ENCODE assay signal across 1 cellular context in genomic region chr4:3354455-3354811, GRCh38.
TF ChIP-seq lines count a peak whose summit lies in the region.

No MANE protein-coding gene starts in this region.

TF ChIP-seq in HepG2, 621 proteins besides CTCF, POLR2A, EP300 and RAD21 (continued from another document and continues in another):
- 0 out of 2 replicates have a peak, but pooled peaks have one; percentile 4 for TF ChIP-seq MNT (IDR thresholded peaks at IDR 0.05)
- TF ChIP-seq, protein P1, sequence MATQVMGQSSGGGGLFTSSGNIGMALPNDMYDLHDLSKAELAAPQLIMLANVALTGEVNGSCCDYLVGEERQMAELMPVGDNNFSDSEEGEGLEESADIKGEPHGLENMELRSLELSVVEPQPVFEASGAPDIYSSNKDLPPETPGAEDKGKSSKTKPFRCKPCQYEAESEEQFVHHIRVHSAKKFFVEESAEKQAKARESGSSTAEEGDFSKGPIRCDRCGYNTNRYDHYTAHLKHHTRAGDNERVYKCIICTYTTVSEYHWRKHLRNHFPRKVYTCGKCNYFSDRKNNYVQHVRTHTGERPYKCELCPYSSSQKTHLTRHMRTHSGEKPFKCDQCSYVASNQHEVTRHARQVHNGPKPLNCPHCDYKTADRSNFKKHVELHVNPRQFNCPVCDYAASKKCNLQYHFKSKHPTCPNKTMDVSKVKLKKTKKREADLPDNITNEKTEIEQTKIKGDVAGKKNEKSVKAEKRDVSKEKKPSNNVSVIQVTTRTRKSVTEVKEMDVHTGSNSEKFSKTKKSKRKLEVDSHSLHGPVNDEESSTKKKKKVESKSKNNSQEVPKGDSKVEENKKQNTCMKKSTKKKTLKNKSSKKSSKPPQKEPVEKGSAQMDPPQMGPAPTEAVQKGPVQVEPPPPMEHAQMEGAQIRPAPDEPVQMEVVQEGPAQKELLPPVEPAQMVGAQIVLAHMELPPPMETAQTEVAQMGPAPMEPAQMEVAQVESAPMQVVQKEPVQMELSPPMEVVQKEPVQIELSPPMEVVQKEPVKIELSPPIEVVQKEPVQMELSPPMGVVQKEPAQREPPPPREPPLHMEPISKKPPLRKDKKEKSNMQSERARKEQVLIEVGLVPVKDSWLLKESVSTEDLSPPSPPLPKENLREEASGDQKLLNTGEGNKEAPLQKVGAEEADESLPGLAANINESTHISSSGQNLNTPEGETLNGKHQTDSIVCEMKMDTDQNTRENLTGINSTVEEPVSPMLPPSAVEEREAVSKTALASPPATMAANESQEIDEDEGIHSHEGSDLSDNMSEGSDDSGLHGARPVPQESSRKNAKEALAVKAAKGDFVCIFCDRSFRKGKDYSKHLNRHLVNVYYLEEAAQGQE (IDR thresholded peaks at IDR 0.05; ENCODE audit: borderline replicate concordance in 1 of 2, low read depth in 1 of 2, low read length in 2 of 2): no peak
- TF ChIP-seq ZNF878 (CRISPR knock-in tag; IDR thresholded peaks at IDR 0.05): no peak
- TF ChIP-seq SIX1 (CRISPR knock-in tag; IDR thresholded peaks at IDR 0.05; ENCODE audit: borderline replicate concordance): peak; percentile 79; the same call in 1 of the 2 replicates
- peak; percentile 35; the same call in 1 of the 2 replicates for TF ChIP-seq ZNF746 (CRISPR knock-in tag; IDR thresholded peaks at IDR 0.05)
- TF ChIP-seq, protein P2, sequence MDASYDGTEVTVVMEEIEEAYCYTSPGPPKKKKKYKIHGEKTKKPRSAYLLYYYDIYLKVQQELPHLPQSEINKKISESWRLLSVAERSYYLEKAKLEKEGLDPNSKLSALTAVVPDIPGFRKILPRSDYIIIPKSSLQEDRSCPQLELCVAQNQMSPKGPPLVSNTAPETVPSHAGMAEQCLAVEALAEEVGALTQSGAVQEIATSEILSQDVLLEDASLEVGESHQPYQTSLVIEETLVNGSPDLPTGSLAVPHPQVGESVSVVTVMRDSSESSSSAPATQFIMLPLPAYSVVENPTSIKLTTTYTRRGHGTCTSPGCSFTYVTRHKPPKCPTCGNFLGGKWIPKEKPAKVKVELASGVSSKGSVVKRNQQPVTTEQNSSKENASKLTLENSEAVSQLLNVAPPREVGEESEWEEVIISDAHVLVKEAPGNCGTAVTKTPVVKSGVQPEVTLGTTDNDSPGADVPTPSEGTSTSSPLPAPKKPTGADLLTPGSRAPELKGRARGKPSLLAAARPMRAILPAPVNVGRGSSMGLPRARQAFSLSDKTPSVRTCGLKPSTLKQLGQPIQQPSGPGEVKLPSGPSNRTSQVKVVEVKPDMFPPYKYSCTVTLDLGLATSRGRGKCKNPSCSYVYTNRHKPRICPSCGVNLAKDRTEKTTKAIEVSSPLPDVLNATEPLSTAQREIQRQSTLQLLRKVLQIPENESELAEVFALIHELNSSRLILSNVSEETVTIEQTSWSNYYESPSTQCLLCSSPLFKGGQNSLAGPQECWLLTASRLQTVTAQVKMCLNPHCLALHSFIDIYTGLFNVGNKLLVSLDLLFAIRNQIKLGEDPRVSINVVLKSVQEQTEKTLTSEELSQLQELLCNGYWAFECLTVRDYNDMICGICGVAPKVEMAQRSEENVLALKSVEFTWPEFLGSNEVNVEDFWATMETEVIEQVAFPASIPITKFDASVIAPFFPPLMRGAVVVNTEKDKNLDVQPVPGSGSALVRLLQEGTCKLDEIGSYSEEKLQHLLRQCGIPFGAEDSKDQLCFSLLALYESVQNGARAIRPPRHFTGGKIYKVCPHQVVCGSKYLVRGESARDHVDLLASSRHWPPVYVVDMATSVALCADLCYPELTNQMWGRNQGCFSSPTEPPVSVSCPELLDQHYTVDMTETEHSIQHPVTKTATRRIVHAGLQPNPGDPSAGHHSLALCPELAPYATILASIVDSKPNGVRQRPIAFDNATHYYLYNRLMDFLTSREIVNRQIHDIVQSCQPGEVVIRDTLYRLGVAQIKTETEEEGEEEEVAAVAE (CRISPR knock-in tag; IDR thresholded peaks at IDR 0.05; ENCODE audit: borderline replicate concordance): peak; percentile 85; the same call in 1 of the 2 replicates
- TF ChIP-seq NR1H2 (CRISPR knock-in tag; IDR thresholded peaks at IDR 0.05; ENCODE audit: borderline replicate concordance, low read depth): no peak
- TF ChIP-seq, protein P3, sequence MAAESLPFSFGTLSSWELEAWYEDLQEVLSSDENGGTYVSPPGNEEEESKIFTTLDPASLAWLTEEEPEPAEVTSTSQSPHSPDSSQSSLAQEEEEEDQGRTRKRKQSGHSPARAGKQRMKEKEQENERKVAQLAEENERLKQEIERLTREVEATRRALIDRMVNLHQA (CRISPR knock-in tag; IDR thresholded peaks at IDR 0.05): peak; percentile 77; the same call in 1 of the 2 replicates
- TF ChIP-seq, protein P4, sequence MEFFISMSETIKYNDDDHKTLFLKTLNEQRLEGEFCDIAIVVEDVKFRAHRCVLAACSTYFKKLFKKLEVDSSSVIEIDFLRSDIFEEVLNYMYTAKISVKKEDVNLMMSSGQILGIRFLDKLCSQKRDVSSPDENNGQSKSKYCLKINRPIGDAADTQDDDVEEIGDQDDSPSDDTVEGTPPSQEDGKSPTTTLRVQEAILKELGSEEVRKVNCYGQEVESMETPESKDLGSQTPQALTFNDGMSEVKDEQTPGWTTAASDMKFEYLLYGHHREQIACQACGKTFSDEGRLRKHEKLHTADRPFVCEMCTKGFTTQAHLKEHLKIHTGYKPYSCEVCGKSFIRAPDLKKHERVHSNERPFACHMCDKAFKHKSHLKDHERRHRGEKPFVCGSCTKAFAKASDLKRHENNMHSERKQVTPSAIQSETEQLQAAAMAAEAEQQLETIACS (CRISPR knock-in tag; IDR thresholded peaks at IDR 0.05): no peak
- no peak for TF ChIP-seq ZUFSP (CRISPR knock-in tag; IDR thresholded peaks at IDR 0.05; ENCODE audit: borderline replicate concordance)
- TF ChIP-seq, protein P5, sequence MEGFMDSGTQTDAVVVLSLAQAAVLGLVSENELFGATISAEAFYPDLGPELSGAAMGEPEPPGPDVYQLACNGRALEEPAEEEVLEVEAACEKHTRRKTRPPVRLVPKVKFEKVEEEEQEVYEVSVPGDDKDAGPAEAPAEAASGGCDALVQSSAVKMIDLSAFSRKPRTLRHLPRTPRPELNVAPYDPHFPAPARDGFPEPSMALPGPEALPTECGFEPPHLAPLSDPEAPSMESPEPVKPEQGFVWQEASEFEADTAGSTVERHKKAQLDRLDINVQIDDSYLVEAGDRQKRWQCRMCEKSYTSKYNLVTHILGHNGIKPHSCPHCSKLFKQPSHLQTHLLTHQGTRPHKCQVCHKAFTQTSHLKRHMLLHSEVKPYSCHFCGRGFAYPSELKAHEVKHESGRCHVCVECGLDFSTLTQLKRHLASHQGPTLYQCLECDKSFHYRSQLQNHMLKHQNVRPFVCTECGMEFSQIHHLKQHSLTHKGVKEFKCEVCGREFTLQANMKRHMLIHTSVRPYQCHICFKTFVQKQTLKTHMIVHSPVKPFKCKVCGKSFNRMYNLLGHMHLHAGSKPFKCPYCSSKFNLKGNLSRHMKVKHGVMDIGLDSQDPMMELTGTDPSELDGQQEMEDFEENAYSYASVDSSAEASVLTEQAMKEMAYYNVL (CRISPR knock-in tag; IDR thresholded peaks at IDR 0.05; ENCODE audit: borderline replicate concordance): peak; percentile 79
- no peak for TF ChIP-seq U2AF2 (IDR thresholded peaks at IDR 0.05; ENCODE audit: low read depth, low read length)
- TF ChIP-seq ZNF350 (CRISPR knock-in tag; IDR thresholded peaks at IDR 0.05; ENCODE audit: borderline replicate concordance, low read depth): no peak; the same call in 1 of the 2 replicates
- peak; percentile 69 for TF ChIP-seq ELF1 (CRISPR knock-in tag; IDR thresholded peaks at IDR 0.05)
- no peak for TF ChIP-seq RARG (CRISPR knock-in tag; IDR thresholded peaks at IDR 0.05; ENCODE audit: low read depth)
- no peak for TF ChIP-seq CCAR2 (optimal IDR thresholded peaks at IDR 0.05; ENCODE audit: low read depth, low read length)
- 0 out of 2 replicates have a peak, but pooled peaks have one; percentile 23 for TF ChIP-seq SMC3 (IDR thresholded peaks at IDR 0.05; ENCODE audit: low read length)
- TF ChIP-seq NAIF1 (CRISPR knock-in tag; IDR thresholded peaks at IDR 0.05; ENCODE audit: borderline replicate concordance): peak; percentile 61; the same call in 1 of the 2 replicates
- no peak; the same call in 1 of the 2 replicates for TF ChIP-seq ZBTB7A (CRISPR knock-in tag; IDR thresholded peaks at IDR 0.05)
- TF ChIP-seq ZNF616 (CRISPR knock-in tag; IDR thresholded peaks at IDR 0.05; ENCODE audit: low read depth): no peak
- TF ChIP-seq KDM3A (CRISPR knock-in tag; IDR thresholded peaks at IDR 0.05; ENCODE audit: low read depth): peak; percentile 51; the same call in 1 of the 2 replicates
- TF ChIP-seq, protein P6, sequence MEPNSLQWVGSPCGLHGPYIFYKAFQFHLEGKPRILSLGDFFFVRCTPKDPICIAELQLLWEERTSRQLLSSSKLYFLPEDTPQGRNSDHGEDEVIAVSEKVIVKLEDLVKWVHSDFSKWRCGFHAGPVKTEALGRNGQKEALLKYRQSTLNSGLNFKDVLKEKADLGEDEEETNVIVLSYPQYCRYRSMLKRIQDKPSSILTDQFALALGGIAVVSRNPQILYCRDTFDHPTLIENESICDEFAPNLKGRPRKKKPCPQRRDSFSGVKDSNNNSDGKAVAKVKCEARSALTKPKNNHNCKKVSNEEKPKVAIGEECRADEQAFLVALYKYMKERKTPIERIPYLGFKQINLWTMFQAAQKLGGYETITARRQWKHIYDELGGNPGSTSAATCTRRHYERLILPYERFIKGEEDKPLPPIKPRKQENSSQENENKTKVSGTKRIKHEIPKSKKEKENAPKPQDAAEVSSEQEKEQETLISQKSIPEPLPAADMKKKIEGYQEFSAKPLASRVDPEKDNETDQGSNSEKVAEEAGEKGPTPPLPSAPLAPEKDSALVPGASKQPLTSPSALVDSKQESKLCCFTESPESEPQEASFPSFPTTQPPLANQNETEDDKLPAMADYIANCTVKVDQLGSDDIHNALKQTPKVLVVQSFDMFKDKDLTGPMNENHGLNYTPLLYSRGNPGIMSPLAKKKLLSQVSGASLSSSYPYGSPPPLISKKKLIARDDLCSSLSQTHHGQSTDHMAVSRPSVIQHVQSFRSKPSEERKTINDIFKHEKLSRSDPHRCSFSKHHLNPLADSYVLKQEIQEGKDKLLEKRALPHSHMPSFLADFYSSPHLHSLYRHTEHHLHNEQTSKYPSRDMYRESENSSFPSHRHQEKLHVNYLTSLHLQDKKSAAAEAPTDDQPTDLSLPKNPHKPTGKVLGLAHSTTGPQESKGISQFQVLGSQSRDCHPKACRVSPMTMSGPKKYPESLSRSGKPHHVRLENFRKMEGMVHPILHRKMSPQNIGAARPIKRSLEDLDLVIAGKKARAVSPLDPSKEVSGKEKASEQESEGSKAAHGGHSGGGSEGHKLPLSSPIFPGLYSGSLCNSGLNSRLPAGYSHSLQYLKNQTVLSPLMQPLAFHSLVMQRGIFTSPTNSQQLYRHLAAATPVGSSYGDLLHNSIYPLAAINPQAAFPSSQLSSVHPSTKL (CRISPR knock-in tag; IDR thresholded peaks at IDR 0.05): peak; percentile 96
- TF ChIP-seq SNRNP70 (IDR thresholded peaks at IDR 0.05; ENCODE audit: low read depth, low read length): no peak
- no peak for TF ChIP-seq BRCA1 (CRISPR knock-in tag; IDR thresholded peaks at IDR 0.05)
- TF ChIP-seq NR2F2 (IDR thresholded peaks at IDR 0.05; ENCODE audit: borderline replicate concordance, low read depth): peak; percentile 75; the same call in 1 of the 2 replicates
- TF ChIP-seq ZBTB39 (CRISPR knock-in tag; IDR thresholded peaks at IDR 0.05): no peak; the same call in 1 of the 2 replicates
- TF ChIP-seq SSRP1 (CRISPR knock-in tag; IDR thresholded peaks at IDR 0.05): no peak; the same call in 1 of the 2 replicates
- no peak for TF ChIP-seq RELA (CRISPR knock-in tag; IDR thresholded peaks at IDR 0.05)
- TF ChIP-seq, protein P7, sequence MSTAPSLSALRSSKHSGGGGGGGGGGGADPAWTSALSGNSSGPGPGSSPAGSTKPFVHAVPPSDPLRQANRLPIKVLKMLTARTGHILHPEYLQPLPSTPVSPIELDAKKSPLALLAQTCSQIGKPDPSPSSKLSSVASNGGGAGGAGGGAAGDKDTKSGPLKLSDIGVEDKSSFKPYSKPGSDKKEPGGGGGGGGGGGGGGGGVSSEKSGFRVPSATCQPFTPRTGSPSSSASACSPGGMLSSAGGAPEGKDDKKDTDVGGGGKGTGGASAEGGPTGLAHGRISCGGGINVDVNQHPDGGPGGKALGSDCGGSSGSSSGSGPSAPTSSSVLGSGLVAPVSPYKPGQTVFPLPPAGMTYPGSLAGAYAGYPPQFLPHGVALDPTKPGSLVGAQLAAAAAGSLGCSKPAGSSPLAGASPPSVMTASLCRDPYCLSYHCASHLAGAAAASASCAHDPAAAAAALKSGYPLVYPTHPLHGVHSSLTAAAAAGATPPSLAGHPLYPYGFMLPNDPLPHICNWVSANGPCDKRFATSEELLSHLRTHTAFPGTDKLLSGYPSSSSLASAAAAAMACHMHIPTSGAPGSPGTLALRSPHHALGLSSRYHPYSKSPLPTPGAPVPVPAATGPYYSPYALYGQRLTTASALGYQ (CRISPR knock-in tag; IDR thresholded peaks at IDR 0.05): peak; percentile 89
- no peak for TF ChIP-seq AKAP8 (CRISPR knock-in tag; IDR thresholded peaks at IDR 0.05)
- no peak for TF ChIP-seq CAMTA2 (CRISPR knock-in tag; IDR thresholded peaks at IDR 0.05; ENCODE audit: borderline replicate concordance)
